In the genomic region with DNA sequence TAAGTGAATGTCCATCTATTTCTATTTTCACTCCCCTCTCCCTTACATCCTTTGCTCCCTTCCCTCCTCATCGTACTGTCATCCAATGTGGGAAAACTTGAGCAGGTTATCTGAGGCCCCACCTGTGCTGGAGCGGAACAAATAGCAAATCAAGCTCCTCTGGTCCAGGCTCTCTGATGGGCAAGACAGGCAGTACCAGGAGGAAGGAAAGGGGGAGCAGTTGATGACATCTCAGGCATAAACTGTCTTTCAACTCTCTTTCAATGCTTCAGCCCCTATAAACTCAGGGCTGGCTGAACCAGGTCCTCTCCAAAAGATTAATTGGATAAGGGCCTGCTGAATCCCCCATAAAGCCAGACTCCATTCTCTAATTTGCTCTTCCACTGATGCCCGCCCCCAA, we compare ENCODE assay signal across 23 cellular contexts. TPM values are rescaled to one million over a fixed set of nuclear protein-coding genes. Genes with fewer than 3 reads are reported as not detected.
DNase-seq lines count a peak whose midpoint lies in the region; ATAC-seq, FAIRE-seq and TF ChIP-seq lines count a peak whose summit lies in the region.
"Had no signal": no experiment of that assay in that cellular context is flagged by ENCODE, and none has a peak within 500 bp of the region (broad histone marks: within the 10 kb centered on the region; RNA-seq: fewer than 3 reads in every experiment).

No MANE protein-coding gene starts in this region.

- no peak overlapping the region for H3K14ac ChIP-seq in H1 (ENCODE audit: insufficient read length)

- H3K4me1 Mint-ChIP-seq in effector memory CD8-positive, alpha-beta T cell (ENCODE audit: low read depth in 2 of 2) = peaks cover 0 to 3% of the 10 kb centered on the region in 2 donors

- no peak overlapping the region for H2BK20ac ChIP-seq in H1 (ENCODE audit: low read length)

- CTCF ChIA-PET in SK-N-SH (lab: Yijun Ruan, JAX) = interaction anchor here (0.6 to 2.9 kb wide), 9 partner anchors 10 to 1872 kb away, joined by 3 to 12 read pairs (median 3); no protein-coding TSS in a partner anchor
- CTCF ChIA-PET in H1 (lab: Charles Lee; ENCODE audit: partially characterized antibody) = interaction anchor here (0.6 to 14.4 kb wide), 28 partner anchors 7 to 335 kb away, joined by 3 to 166 read pairs (median 6); partner anchors contain the start of gene CNGA4

- DNase-seq in G401 (ENCODE audit: low spot score) (peak; percentile 65), SK-N-SH (no peak), H1 (ENCODE audit: low read depth in 1 of 2, low spot score in 2 of 2) (no peak), NCI-H1694 treated with DMSO at 0.1 percent for 48 hours (lab: John Stamatoyannopoulos, UW) (no peak)
- DNase-seq in effector memory CD8-positive, alpha-beta T cell = no peak
- DNase-seq: activated CD4-positive, alpha-beta T cell treated with anti-CD3 and anti-CD28 coated beads for 1 hour; activated gamma-delta T cell treated with Interleukin-2 at 50 U/mL for 16 hours; foreskin fibroblast; kidney; MG63; NCI-H1417 treated with DMSO at 0.1 percent for 48 hours had no signal

- H3K9me2 ChIP-seq in SK-N-SH (no peaks in the 10 kb centered on the region), neural cell (ENCODE audit: insufficient read depth, low read length) (no peaks in the 10 kb centered on the region)

- H3K79me2 ChIP-seq in SK-N-SH (ENCODE audit: insufficient read depth) (no peaks in the 10 kb centered on the region), H1 (ENCODE audit: control insufficient read depth in 1 of 2, insufficient read depth in 2 of 2, low read length in 2 of 2) (no peaks in the 10 kb centered on the region), neural cell (replicated peaks; ENCODE audit: insufficient read depth, low read length) (no peaks in the 10 kb centered on the region)

- H4K8ac ChIP-seq in H1 (ENCODE audit: extremely low read depth, insufficient read depth, low read length) = no peak overlapping the region

- H3K4ac ChIP-seq in H1 (replicated peaks; ENCODE audit: insufficient read length, low read depth, low read length) = no peak overlapping the region

- WGBS in SK-N-SH (ENCODE audit: low lambda C conversion rate) = 16% methylated on average over 3 of the region's 3 CpGs
- WGBS in H1 (ENCODE audit: extremely low coverage in 1 of 2, insufficient coverage in 1 of 2, insufficient read length in 1 of 2, insufficient replicate concordance in 2 of 2, low coverage in 1 of 2, low lambda C conversion rate in 2 of 2, missing lambda C conversion rate in 1 of 2), 2 experiments = 57% methylated on average over 3 of the region's 3 CpGs; no CpG with 5 or more reads in 1 of the 2 experiments

- no peak overlapping the region for H2BK15ac ChIP-seq in H1 (ENCODE audit: low read length)

- no peak overlapping the region for H3K4me3 Mint-ChIP-seq in effector memory CD8-positive, alpha-beta T cell

- H3K23me2 ChIP-seq in H1 (ENCODE audit: low read depth, low read length) = peaks cover 13% of the 10 kb centered on the region; the same call in 1 of the 2 replicates

- no peak overlapping the region for H3K27ac ChIP-seq in SK-N-SH (ENCODE audit: low read depth in 2 of 2, low read length in 1 of 2)
- no peak overlapping the region for H3K27ac ChIP-seq in H1 (ENCODE audit: low read depth, low read length)
- no peak overlapping the region for H3K27ac ChIP-seq in neural cell (ENCODE audit: low read length)
- H3K27ac ChIP-seq: SJSA1, upper lobe of left lung had no signal

- H3K27me3 Mint-ChIP-seq in effector memory CD8-positive, alpha-beta T cell = no peaks in the 10 kb centered on the region

- H3K27me3 ChIP-seq in SK-N-SH (ENCODE audit: insufficient read depth) (peaks cover 59% of the 10 kb centered on the region), H1 (replicated peaks in 1 of 4; ENCODE audit: control insufficient read depth in 3 of 4, extremely low read depth in 1 of 4, insufficient read depth in 3 of 4, low read length in 3 of 4) (peaks cover 16 to 58% (median 38%) of the 10 kb centered on the region in 4 experiments), neural cell (ENCODE audit: insufficient read depth, low read depth, low read length) (peaks cover 8% of the 10 kb centered on the region)
- H3K27me3 ChIP-seq: SJSA1 had no signal

- H3K4me1 ChIP-seq in SK-N-SH (ENCODE audit: control insufficient read depth in 1 of 2, insufficient read depth in 2 of 2, low read depth in 1 of 2, low read length in 1 of 2) = peaks cover 0 to 10% of the 10 kb centered on the region in 2 experiments; a peak in 1 of 4 replicates
- peaks cover 0 to 18% (median 9%) of the 10 kb centered on the region in 4 experiments; a peak in 6 of 7 replicates for H3K4me1 ChIP-seq in H1 (replicated peaks in 1 of 4; ENCODE audit: control insufficient read depth in 3 of 4, insufficient read depth in 4 of 4, low read length in 3 of 4)
- H3K4me1 ChIP-seq: SJSA1 had no signal

- no peak overlapping the region for H4K91ac ChIP-seq in H1 (replicated peaks; ENCODE audit: insufficient read length, low read length)

- H3F3A ChIP-seq in SK-N-SH (replicated peaks; ENCODE audit: insufficient read depth) (no peaks in the 10 kb centered on the region), neural cell (ENCODE audit: insufficient read depth, low read length, poor library complexity, severe bottlenecking) (no peaks in the 10 kb centered on the region)

- no peaks in the 10 kb centered on the region for H3K79me1 ChIP-seq in H1 (ENCODE audit: low read depth, low read length)

- FAIRE-seq in H1 (lab: Jason Lieb, UNC) = no peak
- FAIRE-seq: kidney had no signal

- no peaks in the 10 kb centered on the region for H3K9me3 Mint-ChIP-seq in effector memory CD8-positive, alpha-beta T cell

- H3K4me3 ChIP-seq in SK-N-SH (ENCODE audit: low read depth in 2 of 2, low read length in 1 of 2) (no peak overlapping the region), H1 (ENCODE audit: extremely low read depth in 1 of 4, insufficient read depth in 2 of 4, low read depth in 3 of 4, low read length in 4 of 4) (peak overlapping the region in 1 of 4 experiments; percentile 72; a peak in 2 of 8 replicates), neural cell (ENCODE audit: low read length) (peak overlapping the region; percentile 75)
- H3K4me3 ChIP-seq: MG63, SJSA1 had no signal

- POLR2A ChIA-PET in SK-N-SH (lab: Yijun Ruan, JAX) = no interaction called here
- POLR2A ChIA-PET in H1 (lab: Charles Lee; ENCODE audit: partially characterized antibody) = interaction anchor here (0.5 to 2.3 kb wide), 2 partner anchors 11 to 65 kb away, joined by 3 to 8 read pairs; no protein-coding TSS in a partner anchor

- H3K9me3 ChIP-seq in SK-N-SH = no peaks in the 10 kb centered on the region
- no peaks in the 10 kb centered on the region for H3K9me3 ChIP-seq in H1 (ENCODE audit: insufficient read depth in 2 of 2, low read depth in 1 of 2, low read length in 1 of 2)
- no peaks in the 10 kb centered on the region for H3K9me3 ChIP-seq in neural cell (ENCODE audit: low read length)
- H3K9me3 ChIP-seq: MG63, SJSA1, upper lobe of left lung had no signal

- ATAC-seq in GM21390 (IDR thresholded peaks at IDR 0.05; ENCODE audit: unreplicated experiment) = no peak
- no peak for ATAC-seq in GM18858 (IDR thresholded peaks at IDR 0.05; ENCODE audit: unreplicated experiment)
- no peak for ATAC-seq in effector memory CD8-positive, alpha-beta T cell (replicated peaks)

- no peak for TF ChIP-seq RAD21 in SK-N-SH (IDR thresholded peaks at IDR 0.05; ENCODE audit: low read length)
- TF ChIP-seq RAD21 in H1 (IDR thresholded peaks at IDR 0.05 in 1 of 2, conservative IDR thresholded peaks at IDR 0.05 in 1 of 2; ENCODE audit: low read depth in 2 of 2, low read length in 2 of 2) = no peak
- TF ChIP-seq RAD21 in neural cell (conservative IDR thresholded peaks at IDR 0.05) = no peak

- no peak overlapping the region for H3K23ac ChIP-seq in H1 (ENCODE audit: insufficient read length)

- no peak for TF ChIP-seq POLR2A in H1 (IDR thresholded peaks at IDR 0.05; ENCODE audit: control extremely low read depth in 1 of 2, low read depth in 2 of 2, low read length in 2 of 2)

- no peak overlapping the region for H3K18ac ChIP-seq in H1 (ENCODE audit: extremely low read depth, low read length)

- H3K56ac ChIP-seq in H1 (replicated peaks; ENCODE audit: insufficient read length, low read depth, low read length) = no peak overlapping the region

- H2AK5ac ChIP-seq in H1 (ENCODE audit: low read depth, low read length) = no peak overlapping the region; the same call in 1 of the 2 replicates

- H3K4me2 ChIP-seq in SK-N-SH (peak overlapping the region; percentile 71; the same call in 1 of the 2 replicates), H1 (ENCODE audit: insufficient read depth in 1 of 2, low read depth in 2 of 2, low read length in 2 of 2) (peak overlapping the region; percentile 90 to 97; a peak in 3 of 4 replicates), neural cell (ENCODE audit: low read length) (no peak overlapping the region)

- H3K36me3 ChIP-seq in SK-N-SH (replicated peaks in 1 of 2; ENCODE audit: control insufficient read depth in 1 of 2, insufficient read depth in 2 of 2, low read length in 1 of 2) (no peaks in the 10 kb centered on the region), H1 (ENCODE audit: control insufficient read depth in 2 of 4, insufficient read depth in 4 of 4, low read length in 3 of 4) (no peaks in the 10 kb centered on the region), neural cell (ENCODE audit: insufficient read depth, low read length) (no peaks in the 10 kb centered on the region)
- H3K36me3 ChIP-seq: MG63, SJSA1, upper lobe of left lung had no signal

- no peak overlapping the region for H3K27ac Mint-ChIP-seq in effector memory CD8-positive, alpha-beta T cell

- TF ChIP-seq EP300 in SK-N-SH (IDR thresholded peaks at IDR 0.05; ENCODE audit: borderline replicate concordance in 1 of 2, low read depth in 1 of 2, low read length in 1 of 2) (no peak), H1 (IDR thresholded peaks at IDR 0.05; ENCODE audit: borderline replicate concordance in 1 of 2, low read depth in 2 of 2, low read length in 2 of 2) (no peak), neural cell (conservative IDR thresholded peaks at IDR 0.05; ENCODE audit: poor library complexity, severe bottlenecking) (no peak)

- no peak overlapping the region for H2BK5ac ChIP-seq in H1 (ENCODE audit: low read depth, low read length)

- H4K5ac ChIP-seq in H1 (ENCODE audit: insufficient read length, low read depth, low read length) = no peak overlapping the region

- TF ChIP-seq CTCF in SK-N-SH (IDR thresholded peaks at IDR 0.05) (no peak), H1 (IDR thresholded peaks at IDR 0.05; ENCODE audit: control extremely low read depth in 1 of 3, insufficient read depth in 1 of 3, low read depth in 1 of 3, low read length in 3 of 3) (peak; percentile 17 to 44 (median 20); a peak in 3 of 4 replicates), neural cell (IDR thresholded peaks at IDR 0.05; ENCODE audit: poor library complexity, severe bottlenecking) (no peak)

- no peak overlapping the region for H2BK12ac ChIP-seq in H1 (ENCODE audit: low read depth, low read length)

- in situ Hi-C loops in G401 (cut with HindIII; ENCODE audit: low sequenced_read_pairs) = no loop called here

- H2BK120ac ChIP-seq in H1 (replicated peaks; ENCODE audit: low read depth, low read length) = no peak overlapping the region

- H4K20me1 ChIP-seq in SK-N-SH (ENCODE audit: insufficient read depth) (no peaks in the 10 kb centered on the region), H1 (replicated peaks in 1 of 2; ENCODE audit: control insufficient read depth in 1 of 2, insufficient read depth in 2 of 2, low read length in 2 of 2) (no peaks in the 10 kb centered on the region), neural cell (ENCODE audit: insufficient read depth) (no peaks in the 10 kb centered on the region)

- H2AFZ ChIP-seq in SK-N-SH (ENCODE audit: low read depth) = no peak overlapping the region
- H2AFZ ChIP-seq in H1 (ENCODE audit: low read length) = no peak overlapping the region
- H2AFZ ChIP-seq in neural cell (ENCODE audit: low read depth, low read length) = no peak overlapping the region

- peaks cover 4% of the 10 kb centered on the region for H3K36me3 Mint-ChIP-seq in effector memory CD8-positive, alpha-beta T cell (ENCODE audit: insufficient read depth)

- no peak overlapping the region for H3K9ac ChIP-seq in SK-N-SH
- no peak overlapping the region for H3K9ac ChIP-seq in H1 (replicated peaks in 1 of 4; ENCODE audit: extremely low read depth in 1 of 4, low read depth in 3 of 4, low read length in 3 of 4)
- H3K9ac ChIP-seq in neural cell (ENCODE audit: low read length) = peak overlapping the region; percentile 67

RNA-seq across cellular contexts. Expression of gene CCKBR, which starts 1.5 kb away (rescaled TPM):
- total RNA-seq in G401 (2014; rRNA removed; shearing (Covaris generic)) = not detected in 2 replicates
- polyA plus RNA-seq in SK-N-SH (2012; rRNA removed) (not detected in 2 replicates), H1 (2011; rRNA removed) (9.1 and 9.8 TPM in 2 replicates), neural cell (3.9 and 8.6 TPM in 2 replicates)
- polyA plus RNA-seq in SK-N-SH (2012; cell fraction: cytosol; rRNA removed) = not detected in 2 replicates
- polyA plus RNA-seq in SK-N-SH (2012; cell fraction: nucleus; rRNA removed) = not detected in 2 replicates
- total RNA-seq in H1 (2021; fragmentation: NEBNext Ultra II Directional; extraction: Animal tissue kit (Norgen Biotek cat#: 25700)) = 4.6 and 5.7 TPM in 2 replicates
- polyA plus RNA-seq in H1 (2011; cell fraction: cytosol; rRNA removed) = 4.5 TPM
- polyA plus RNA-seq in H1 (2011; cell fraction: nucleus; rRNA removed) = 7.1 TPM
- 4.8 to 8.0 TPM (median 6.8 TPM) in 4 replicates for polyA plus RNA-seq in H1 (2012, experiment 1 of 2)
- 6.3 TPM for polyA plus RNA-seq in H1 (2012, experiment 2 of 2)
- polyA plus RNA-seq in H1 (2013, experiment 1 of 2) = 4.1 TPM
- 4.1 TPM for polyA plus RNA-seq in H1 (2013, experiment 2 of 2)
- 8.0 and 9.4 TPM in 2 replicates for polyA minus RNA-seq in H1 (2011; rRNA and poly(A)+ RNA removed)
- polyA minus RNA-seq in H1 (2011; cell fraction: cytosol; rRNA and poly(A)+ RNA removed) = 2.7 TPM
- polyA minus RNA-seq in H1 (2011; cell fraction: nucleus; rRNA and poly(A)+ RNA removed) = 3.1 TPM
- polyA minus RNA-seq in neural cell = 2.7 and 3.5 TPM in 2 replicates
- total RNA-seq: cardiac septum; kidney; lung microvascular endothelial cell; RPMI7951; SJSA1; skeletal muscle tissue; T-helper 1 cell treated with Interleukin-12 subunit alpha and Interleukin-12 subunit beta and Interleukin-4 antibody, amounts not matched to agents 30 ng/mL and 1 ng/mL, for 36 hours; upper lobe of left lung had no signal

RNA-seq across cellular contexts. Expression of gene CNGA4, which starts 19.3 kb away (rescaled TPM):
- total RNA-seq in G401 (2014; rRNA removed; shearing (Covaris generic)) = not detected in 2 replicates
- polyA plus RNA-seq in SK-N-SH (2012; rRNA removed) (0.08 and 0.13 TPM in 2 replicates), H1 (2011; rRNA removed) (0.29 and 0.74 TPM in 2 replicates), neural cell (not detected in 2 replicates)
- polyA plus RNA-seq in SK-N-SH (2012; cell fraction: cytosol; rRNA removed) = 0.10 TPM in 2 replicates
- 0.50 and 0.62 TPM in 2 replicates for polyA plus RNA-seq in SK-N-SH (2012; cell fraction: nucleus; rRNA removed)
- 0.33 TPM in 1 of 2 replicates, not detected in the other for total RNA-seq in H1 (2021; fragmentation: NEBNext Ultra II Directional; extraction: Animal tissue kit (Norgen Biotek cat#: 25700))
- polyA plus RNA-seq in H1 (2011; cell fraction: cytosol; rRNA removed) = 0.44 TPM
- 1.00 TPM for polyA plus RNA-seq in H1 (2011; cell fraction: nucleus; rRNA removed)
- 0.21 to 0.62 TPM (median 0.30 TPM) in 4 replicates for polyA plus RNA-seq in H1 (2012, experiment 1 of 2)
- polyA plus RNA-seq in H1 (2012, experiment 2 of 2) = not detected
- polyA plus RNA-seq in H1 (2013, experiment 1 of 2) = 0.12 TPM
- 0.07 TPM for polyA plus RNA-seq in H1 (2013, experiment 2 of 2)
- 0.63 and 0.69 TPM in 2 replicates for polyA minus RNA-seq in H1 (2011; rRNA and poly(A)+ RNA removed)
- polyA minus RNA-seq in H1 (2011; cell fraction: cytosol; rRNA and poly(A)+ RNA removed) = not detected
- polyA minus RNA-seq in H1 (2011; cell fraction: nucleus; rRNA and poly(A)+ RNA removed) = 0.30 TPM
- not detected in 2 replicates for polyA minus RNA-seq in neural cell
- total RNA-seq: cardiac septum, lung microvascular endothelial cell, RPMI7951, SJSA1, skeletal muscle tissue had no signal

RNA-seq across cellular contexts. Expression of gene FHIP1B, which starts 23.7 kb away (rescaled TPM):
- total RNA-seq in G401 (2014; rRNA removed; shearing (Covaris generic)) = 16.1 and 38.0 TPM in 2 replicates
- polyA plus RNA-seq in SK-N-SH (2012; rRNA removed) (26.3 and 38.2 TPM in 2 replicates), H1 (2011; rRNA removed) (41.9 and 67.1 TPM in 2 replicates), neural cell (36.0 and 72.3 TPM in 2 replicates)
- polyA plus RNA-seq in SK-N-SH (2012; cell fraction: cytosol; rRNA removed) = 5.3 and 8.6 TPM in 2 replicates
- 141 and 145 TPM in 2 replicates for polyA plus RNA-seq in SK-N-SH (2012; cell fraction: nucleus; rRNA removed)
- 16.8 TPM in 2 replicates for total RNA-seq in H1 (2021; fragmentation: NEBNext Ultra II Directional; extraction: Animal tissue kit (Norgen Biotek cat#: 25700))
- polyA plus RNA-seq in H1 (2011; cell fraction: cytosol; rRNA removed) = 35.7 TPM
- polyA plus RNA-seq in H1 (2011; cell fraction: nucleus; rRNA removed) = 106 TPM
- 15.3 to 19.5 TPM (median 17.6 TPM) in 4 replicates for polyA plus RNA-seq in H1 (2012, experiment 1 of 2)
- 13.7 TPM for polyA plus RNA-seq in H1 (2012, experiment 2 of 2)
- polyA plus RNA-seq in H1 (2013, experiment 1 of 2) = 17.6 TPM
- polyA plus RNA-seq in H1 (2013, experiment 2 of 2) = 16.7 TPM
- 28.4 and 31.6 TPM in 2 replicates for polyA minus RNA-seq in H1 (2011; rRNA and poly(A)+ RNA removed)
- 11.0 TPM for polyA minus RNA-seq in H1 (2011; cell fraction: cytosol; rRNA and poly(A)+ RNA removed)
- 44.8 TPM for polyA minus RNA-seq in H1 (2011; cell fraction: nucleus; rRNA and poly(A)+ RNA removed)
- 50.0 and 50.6 TPM in 2 replicates for polyA minus RNA-seq in neural cell

RNA-seq across cellular contexts. Expression of gene C11orf42, which starts 52.8 kb away (rescaled TPM):
- total RNA-seq in G401 (2014; rRNA removed; shearing (Covaris generic)) = not detected in 2 replicates
- polyA plus RNA-seq in SK-N-SH (2012; rRNA removed) (not detected in 2 replicates), H1 (2011; rRNA removed) (not detected in 2 replicates), neural cell (not detected in 2 replicates)
- polyA plus RNA-seq in SK-N-SH (2012; cell fraction: cytosol; rRNA removed) = not detected in 2 replicates
- polyA plus RNA-seq in SK-N-SH (2012; cell fraction: nucleus; rRNA removed) = not detected in 2 replicates
- total RNA-seq in H1 (2021; fragmentation: NEBNext Ultra II Directional; extraction: Animal tissue kit (Norgen Biotek cat#: 25700)) = not detected in 2 replicates
- polyA plus RNA-seq in H1 (2011; cell fraction: cytosol; rRNA removed) = not detected
- not detected for polyA plus RNA-seq in H1 (2011; cell fraction: nucleus; rRNA removed)
- polyA plus RNA-seq in H1 (2012, experiment 1 of 2) = 0.19 to 0.21 TPM in 2 of 4 replicates, not detected in the others
- polyA plus RNA-seq in H1 (2012, experiment 2 of 2) = not detected
- not detected for polyA plus RNA-seq in H1 (2013, experiment 1 of 2)
- polyA plus RNA-seq in H1 (2013, experiment 2 of 2) = not detected
- polyA minus RNA-seq in H1 (2011; rRNA and poly(A)+ RNA removed) = not detected in 2 replicates
- polyA minus RNA-seq in H1 (2011; cell fraction: cytosol; rRNA and poly(A)+ RNA removed) = not detected
- not detected for polyA minus RNA-seq in H1 (2011; cell fraction: nucleus; rRNA and poly(A)+ RNA removed)
- polyA minus RNA-seq in neural cell = not detected in 2 replicates
- total RNA-seq: cardiac septum; kidney; lung microvascular endothelial cell; mucosa of gallbladder; RPMI7951; SJSA1; skeletal muscle tissue; T-helper 1 cell treated with Interleukin-12 subunit alpha and Interleukin-12 subunit beta and Interleukin-4 antibody, amounts not matched to agents 30 ng/mL and 1 ng/mL, for 36 hours; upper lobe of left lung had no signal
- polyA plus RNA-seq: esophagus had no signal

RNA-seq across cellular contexts. Expression of gene OR52W1, which starts 59.1 kb away (rescaled TPM):
- not detected in 2 replicates for total RNA-seq in G401 (2014; rRNA removed; shearing (Covaris generic))
- polyA plus RNA-seq in SK-N-SH (2012; rRNA removed) (not detected in 2 replicates), H1 (2011; rRNA removed) (not detected in 2 replicates), neural cell (not detected in 2 replicates)
- not detected in 2 replicates for polyA plus RNA-seq in SK-N-SH (2012; cell fraction: cytosol; rRNA removed)
- not detected in 2 replicates for polyA plus RNA-seq in SK-N-SH (2012; cell fraction: nucleus; rRNA removed)
- total RNA-seq in H1 (2021; fragmentation: NEBNext Ultra II Directional; extraction: Animal tissue kit (Norgen Biotek cat#: 25700)) = not detected in 2 replicates
- not detected for polyA plus RNA-seq in H1 (2011; cell fraction: cytosol; rRNA removed)
- not detected for polyA plus RNA-seq in H1 (2011; cell fraction: nucleus; rRNA removed)
- polyA plus RNA-seq in H1 (2012, experiment 1 of 2) = not detected in 4 replicates
- not detected for polyA plus RNA-seq in H1 (2012, experiment 2 of 2)
- polyA plus RNA-seq in H1 (2013, experiment 1 of 2) = not detected
- not detected for polyA plus RNA-seq in H1 (2013, experiment 2 of 2)
- polyA minus RNA-seq in H1 (2011; rRNA and poly(A)+ RNA removed) = not detected in 2 replicates
- polyA minus RNA-seq in H1 (2011; cell fraction: cytosol; rRNA and poly(A)+ RNA removed) = not detected
- polyA minus RNA-seq in H1 (2011; cell fraction: nucleus; rRNA and poly(A)+ RNA removed) = not detected
- polyA minus RNA-seq in neural cell = not detected in 2 replicates
- total RNA-seq: cardiac septum; kidney; lung microvascular endothelial cell; mucosa of gallbladder; RPMI7951; SJSA1; skeletal muscle tissue; T-helper 1 cell treated with Interleukin-12 subunit alpha and Interleukin-12 subunit beta and Interleukin-4 antibody, amounts not matched to agents 30 ng/mL and 1 ng/mL, for 36 hours; upper lobe of left lung had no signal
- polyA plus RNA-seq: esophagus had no signal

Comparison
In these comparisons a context has a peak if more than half of its experiments do, and no peak if none do; other contexts are left out.
1. CTCF ChIP-seq: peak in H1 (3 of 3); none in SK-N-SH (single experiment) and neural cell (single experiment).